Comparison of ENCODE assay signal across 23 cellular contexts in the genomic region with DNA sequence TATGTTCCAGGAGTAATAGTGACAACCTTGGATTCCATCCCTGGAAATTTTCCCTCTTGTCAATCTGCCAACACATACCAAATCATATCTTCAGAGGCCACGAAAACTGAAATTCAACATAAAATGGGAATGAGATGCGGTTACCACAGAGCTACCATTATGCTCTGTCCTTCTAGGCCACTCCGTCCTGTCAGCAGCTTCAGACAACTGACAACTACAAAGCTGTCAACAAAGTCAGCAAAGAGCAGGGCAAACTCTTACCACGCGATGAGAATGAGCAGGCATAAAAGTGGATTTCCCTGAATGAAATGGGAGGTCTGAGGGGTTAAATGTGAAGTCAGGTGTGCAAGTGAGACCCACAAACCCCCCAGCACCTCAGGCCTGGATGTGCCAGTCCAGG.
"Had no signal": no experiment of that assay in that cellular context is flagged by ENCODE, and none has a peak within 500 bp of the region (broad histone marks: within the 10 kb centered on the region; RNA-seq: fewer than 3 reads in every experiment).

No MANE protein-coding gene starts in this region.

- H3K27me3 ChIP-seq: breast epithelium, testis, upper lobe of right lung had no signal

- H3K4me1 Mint-ChIP-seq: activated B cell treated with CpG ODN at 0.5 μM for 24 hours; activated naive CD8-positive, alpha-beta T cell treated with anti-CD3 and anti-CD28 coated beads for 36 hours; stimulated activated naive CD8-positive, alpha-beta T cell treated with anti-CD3 and anti-CD28 coated beads, Interleukin-15, amount 100 ng/mL, for 72 hours had no signal

- H3K27ac Mint-ChIP-seq: activated B cell treated with CpG ODN at 0.5 μM for 24 hours; activated CD4-positive, alpha-beta memory T cell treated with anti-CD3 and anti-CD28 coated beads for 36 hours; activated naive CD8-positive, alpha-beta T cell treated with anti-CD3 and anti-CD28 coated beads for 36 hours; dendritic cell treated with granulocyte-macrophage colony-stimulating factor and Interleukin-4, amounts not matched to agents 40 ng/mL and 50 ng/mL, for 4 days; mesothelial cell of epicardium; natural killer cell treated with Interleukin-12 subunit alpha and Interleukin-12 subunit beta and Interleukin-15 and Interleukin-18, amount 100 ng/mL, for 72 hours; stimulated activated naive CD8-positive, alpha-beta T cell treated with anti-CD3 and anti-CD28 coated beads, Interleukin-15, amount 100 ng/mL, for 72 hours had no signal

- DNase-seq: activated B cell treated with CpG ODN at 0.5 μM for 24 hours; activated CD4-positive, alpha-beta memory T cell treated with anti-CD3 and anti-CD28 coated beads for 36 hours; activated CD4-positive, alpha-beta T cell treated with anti-CD3 and anti-CD28 coated beads for 4 hours; activated naive CD4-positive, alpha-beta T cell; activated naive CD8-positive, alpha-beta T cell treated with anti-CD3 and anti-CD28 coated beads for 36 hours; amygdala; cerebellar nuclear complex; effector CD8-positive, alpha-beta T cell; hippocampal formation; islet precursor cell; left colon; nucleus accumbens; stimulated activated CD4-positive, alpha-beta T cell treated with anti-CD3 and anti-CD28 coated beads, Interleukin-12 subunit alpha, Interleukin-12 subunit beta, amount 100 ng/mL, for 4 hours; stimulated activated CD4-positive, alpha-beta T cell treated with anti-CD3 and anti-CD28 coated beads, Interleukin-1b, Interleukin-23, amount 100 ng/mL, for 48 hours; stimulated activated naive CD8-positive, alpha-beta T cell treated with anti-CD3 and anti-CD28 coated beads, Interleukin-15, amount 100 ng/mL, for 72 hours; T-helper 1 cell; T-helper 9 cell; testis; upper lobe of right lung had no signal

- H3K9me3 Mint-ChIP-seq: activated B cell treated with CpG ODN at 0.5 μM for 24 hours; activated CD4-positive, alpha-beta memory T cell treated with anti-CD3 and anti-CD28 coated beads for 36 hours; activated naive CD8-positive, alpha-beta T cell treated with anti-CD3 and anti-CD28 coated beads for 36 hours; dendritic cell treated with granulocyte-macrophage colony-stimulating factor and Interleukin-4, amounts not matched to agents 40 ng/mL and 50 ng/mL, for 4 days; natural killer cell treated with Interleukin-12 subunit alpha and Interleukin-12 subunit beta and Interleukin-15 and Interleukin-18, amount 100 ng/mL, for 72 hours; stimulated activated naive CD8-positive, alpha-beta T cell treated with anti-CD3 and anti-CD28 coated beads, Interleukin-15, amount 100 ng/mL, for 72 hours had no signal

- H3K36me3 ChIP-seq: breast epithelium, upper lobe of right lung had no signal

- H3K36me3 Mint-ChIP-seq: activated CD4-positive, alpha-beta memory T cell treated with anti-CD3 and anti-CD28 coated beads for 36 hours; activated naive CD8-positive, alpha-beta T cell treated with anti-CD3 and anti-CD28 coated beads for 36 hours; mesothelial cell of epicardium; natural killer cell treated with Interleukin-12 subunit alpha and Interleukin-12 subunit beta and Interleukin-15 and Interleukin-18, amount 100 ng/mL, for 72 hours had no signal

- H3K9me3 ChIP-seq: breast epithelium, testis, upper lobe of right lung had no signal

- H3K4me1 ChIP-seq: breast epithelium, testis had no signal

- H3K27ac ChIP-seq: breast epithelium, testis, upper lobe of right lung had no signal

- H3K27me3 Mint-ChIP-seq: dendritic cell treated with granulocyte-macrophage colony-stimulating factor and Interleukin-4, amounts not matched to agents 40 ng/mL and 50 ng/mL, for 4 days had no signal

- H3K4me3 Mint-ChIP-seq: activated B cell treated with CpG ODN at 0.5 μM for 24 hours; activated CD4-positive, alpha-beta memory T cell treated with anti-CD3 and anti-CD28 coated beads for 36 hours; activated naive CD8-positive, alpha-beta T cell treated with anti-CD3 and anti-CD28 coated beads for 36 hours; dendritic cell treated with granulocyte-macrophage colony-stimulating factor and Interleukin-4, amounts not matched to agents 40 ng/mL and 50 ng/mL, for 4 days; mesothelial cell of epicardium; natural killer cell treated with Interleukin-12 subunit alpha and Interleukin-12 subunit beta and Interleukin-15 and Interleukin-18, amount 100 ng/mL, for 72 hours; stimulated activated naive CD8-positive, alpha-beta T cell treated with anti-CD3 and anti-CD28 coated beads, Interleukin-15, amount 100 ng/mL, for 72 hours had no signal

- H3K4me3 ChIP-seq: breast epithelium, testis, upper lobe of right lung had no signal
